Comparison of ENCODE assay signal across 18 cellular contexts in genomic region chr14:98168196-98168985, GRCh38.
DNase-seq lines count a peak whose midpoint lies in the region; ATAC-seq and TF ChIP-seq lines count a peak whose summit lies in the region.
"Had no signal": no experiment of that assay in that cellular context is flagged by ENCODE, and none has a peak within 500 bp of the region (broad histone marks: within the 10 kb centered on the region; RNA-seq: fewer than 3 reads in every experiment).

No MANE protein-coding gene starts in this region.

- no peak for TF ChIP-seq EP300 in esophagus muscularis mucosa (IDR thresholded peaks at IDR 0.05)

- peaks cover 85% of the 10 kb centered on the region for H3K4me1 ChIP-seq in CD8-positive, alpha-beta T cell (ENCODE audit: insufficient read depth, low read length)
- no peaks in the 10 kb centered on the region for H3K4me1 ChIP-seq in esophagus muscularis mucosa
- H3K4me1 ChIP-seq: suprapubic skin, vagina had no signal

- H3K4me3 ChIP-seq in CD8-positive, alpha-beta T cell (ENCODE audit: low read depth, low read length) = peak overlapping the region; percentile 14
- no peak overlapping the region for H3K4me3 ChIP-seq in esophagus muscularis mucosa
- H3K4me3 ChIP-seq: K562, suprapubic skin, vagina had no signal

- ATAC-seq in CD8-positive, alpha-beta T cell = no peak
- ATAC-seq in activated CD8-positive, alpha-beta T cell treated with anti-CD3 and anti-CD28 coated beads, Interleukin-2, amount 10 ng/mL, durations not matched to agents 7 days and 5 days = no peak
- ATAC-seq in HG03432 (IDR thresholded peaks at IDR 0.05; ENCODE audit: unreplicated experiment) = no peak
- no peak for ATAC-seq in GM21825 (IDR thresholded peaks at IDR 0.05; ENCODE audit: unreplicated experiment)
- no peak for ATAC-seq in GM19023 (IDR thresholded peaks at IDR 0.05; ENCODE audit: unreplicated experiment)
- ATAC-seq: K562 had no signal

- no peaks in the 10 kb centered on the region for H3K27me3 ChIP-seq in CD8-positive, alpha-beta T cell (ENCODE audit: insufficient read depth, low read length)
- H3K27me3 ChIP-seq in esophagus muscularis mucosa = peaks cover 0 to 21% (median 0%) of the 10 kb centered on the region in 4 donors
- H3K27me3 ChIP-seq: vagina had no signal

- H3K4me1 Mint-ChIP-seq in CD8-positive, alpha-beta T cell (ENCODE audit: low read depth) = peaks cover 96% of the 10 kb centered on the region
- H3K4me1 Mint-ChIP-seq in activated CD8-positive, alpha-beta T cell treated with anti-CD3 and anti-CD28 coated beads, Interleukin-2, amount 10 ng/mL, durations not matched to agents 7 days and 5 days (ENCODE audit: low read depth) = peaks cover 84% of the 10 kb centered on the region

- 67% methylated on average over 6 of the region's 6 CpGs for WGBS in esophagus muscularis mucosa

- no peaks in the 10 kb centered on the region for H3K27me3 Mint-ChIP-seq in CD8-positive, alpha-beta T cell (ENCODE audit: low read depth)
- no peaks in the 10 kb centered on the region for H3K27me3 Mint-ChIP-seq in activated CD8-positive, alpha-beta T cell treated with anti-CD3 and anti-CD28 coated beads, Interleukin-2, amount 10 ng/mL, durations not matched to agents 7 days and 5 days (ENCODE audit: low read depth)

- TF ChIP-seq CTCF in CD8-positive, alpha-beta T cell (IDR thresholded peaks at IDR 0.05) = no peak
- TF ChIP-seq CTCF in esophagus muscularis mucosa (IDR thresholded peaks at IDR 0.05) = no peak

- POLR2A ChIA-PET in CD8-positive, alpha-beta T cell (lab: Charles Lee) = interaction anchor here (0.6 to 2.5 kb wide), 20 partner anchors 11 to 1100 kb away, joined by 3 to 10 read pairs (median 4); no protein-coding TSS in a partner anchor
- POLR2A ChIA-PET in activated CD8-positive, alpha-beta T cell treated with anti-CD3 and anti-CD28 coated beads, Interleukin-2, amount 10 ng/mL, durations not matched to agents 7 days and 5 days (lab: Charles Lee) = interaction anchor here (0.6 to 5.6 kb wide), 11 partner anchors 12 to 1914 kb away, joined by 3 to 29 read pairs (median 4); partner anchors contain the start of gene BCL11B

- DNase-seq in activated CD8-positive, alpha-beta memory T cell treated with anti-CD3 and anti-CD28 coated beads for 24 hours = peak; percentile 64
- DNase-seq in activated CD8-positive, alpha-beta memory T cell treated with anti-CD3 and anti-CD28 coated beads, Interleukin-2, amount 50 U/mL, for 4 hours = no peak
- DNase-seq in CD8-positive, alpha-beta T cell = no peak
- DNase-seq in activated CD8-positive, alpha-beta T cell treated with anti-CD3 and anti-CD28 coated beads, Interleukin-2, amount 10 ng/mL, durations not matched to agents 7 days and 5 days = peak; percentile 18
- DNase-seq in esophagus muscularis mucosa (ENCODE audit: extremely low spot score) = peak; percentile 19
- DNase-seq: ACHN, cortex of kidney, glutamatergic neuron, NCI-H187 treated with DMSO at 0.1 percent for 48 hours, NCI-H748 treated with DMSO at 0.1 percent for 48 hours had no signal

- no peaks in the 10 kb centered on the region for H3K36me3 ChIP-seq in CD8-positive, alpha-beta T cell (ENCODE audit: insufficient read depth, low read length)
- H3K36me3 ChIP-seq in esophagus muscularis mucosa = no peaks in the 10 kb centered on the region
- H3K36me3 ChIP-seq: suprapubic skin, vagina had no signal

- H3K27ac Mint-ChIP-seq in CD8-positive, alpha-beta T cell = peak overlapping the region; percentile 99
- peak overlapping the region; percentile 75 for H3K27ac Mint-ChIP-seq in activated CD8-positive, alpha-beta T cell treated with anti-CD3 and anti-CD28 coated beads, Interleukin-2, amount 10 ng/mL, durations not matched to agents 7 days and 5 days

- TF ChIP-seq POLR2A in esophagus muscularis mucosa (IDR thresholded peaks at IDR 0.05; ENCODE audit: low read depth) = no peak

- intact Hi-C loops in CD8-positive, alpha-beta T cell (cut with DNase I, micrococcal nuclease) = no loop called here
- intact Hi-C loops in esophagus muscularis mucosa (cut with DNase I) = no loop called here

- H3K36me3 Mint-ChIP-seq in CD8-positive, alpha-beta T cell = peaks cover 11% of the 10 kb centered on the region
- peaks cover 12% of the 10 kb centered on the region for H3K36me3 Mint-ChIP-seq in activated CD8-positive, alpha-beta T cell treated with anti-CD3 and anti-CD28 coated beads, Interleukin-2, amount 10 ng/mL, durations not matched to agents 7 days and 5 days (ENCODE audit: low read depth)
- H3K36me3 Mint-ChIP-seq: brain had no signal

- H3K27ac ChIP-seq in CD8-positive, alpha-beta T cell (ENCODE audit: low read depth, low read length) = peak overlapping the region; percentile 39
- no peak overlapping the region for H3K27ac ChIP-seq in esophagus muscularis mucosa (replicated peaks in 1 of 4)
- H3K27ac ChIP-seq: C4-2B, suprapubic skin, vagina had no signal

- peak overlapping the region; percentile 68 for H3K4me3 Mint-ChIP-seq in CD8-positive, alpha-beta T cell
- no peak overlapping the region for H3K4me3 Mint-ChIP-seq in activated CD8-positive, alpha-beta T cell treated with anti-CD3 and anti-CD28 coated beads, Interleukin-2, amount 10 ng/mL, durations not matched to agents 7 days and 5 days
- H3K4me3 Mint-ChIP-seq: brain had no signal

- CTCF ChIA-PET in CD8-positive, alpha-beta T cell (lab: Charles Lee) = interaction anchor here (0.6 to 7.8 kb wide), 8 partner anchors 17 to 1247 kb away, joined by 3 to 76 read pairs (median 5); no protein-coding TSS in a partner anchor
- CTCF ChIA-PET in activated CD8-positive, alpha-beta T cell treated with anti-CD3 and anti-CD28 coated beads, Interleukin-2, amount 10 ng/mL, durations not matched to agents 7 days and 5 days (lab: Charles Lee) = interaction anchor here (0.8 to 5.3 kb wide), 11 partner anchors 9 to 1103 kb away, joined by 3 to 66 read pairs (median 5); partner anchors contain the start of gene BCL11B

- H3K9me3 Mint-ChIP-seq in CD8-positive, alpha-beta T cell = no peaks in the 10 kb centered on the region
- H3K9me3 Mint-ChIP-seq in activated CD8-positive, alpha-beta T cell treated with anti-CD3 and anti-CD28 coated beads, Interleukin-2, amount 10 ng/mL, durations not matched to agents 7 days and 5 days (ENCODE audit: insufficient read depth) = peaks cover 9% of the 10 kb centered on the region

- no peaks in the 10 kb centered on the region for H3K9me3 ChIP-seq in CD8-positive, alpha-beta T cell (ENCODE audit: low read length)
- H3K9me3 ChIP-seq in esophagus muscularis mucosa = peaks cover 0 to 6% (median 1%) of the 10 kb centered on the region in 4 donors
- H3K9me3 ChIP-seq: suprapubic skin, vagina had no signal

Comparison
In these comparisons a context has a peak if more than half of its experiments do, and no peak if none do; other contexts are left out.
1. DNase-seq: peak in activated CD8-positive, alpha-beta memory T cell treated with anti-CD3 and anti-CD28 coated beads for 24 hours (single experiment), activated CD8-positive, alpha-beta T cell treated with anti-CD3 and anti-CD28 coated beads, Interleukin-2, amount 10 ng/mL, durations not matched to agents 7 days and 5 days (single experiment) and esophagus muscularis mucosa (single experiment); none in activated CD8-positive, alpha-beta memory T cell treated with anti-CD3 and anti-CD28 coated beads, Interleukin-2, amount 50 U/mL, for 4 hours (single experiment) and CD8-positive, alpha-beta T cell (0 of 7).